In the genomic region with DNA sequence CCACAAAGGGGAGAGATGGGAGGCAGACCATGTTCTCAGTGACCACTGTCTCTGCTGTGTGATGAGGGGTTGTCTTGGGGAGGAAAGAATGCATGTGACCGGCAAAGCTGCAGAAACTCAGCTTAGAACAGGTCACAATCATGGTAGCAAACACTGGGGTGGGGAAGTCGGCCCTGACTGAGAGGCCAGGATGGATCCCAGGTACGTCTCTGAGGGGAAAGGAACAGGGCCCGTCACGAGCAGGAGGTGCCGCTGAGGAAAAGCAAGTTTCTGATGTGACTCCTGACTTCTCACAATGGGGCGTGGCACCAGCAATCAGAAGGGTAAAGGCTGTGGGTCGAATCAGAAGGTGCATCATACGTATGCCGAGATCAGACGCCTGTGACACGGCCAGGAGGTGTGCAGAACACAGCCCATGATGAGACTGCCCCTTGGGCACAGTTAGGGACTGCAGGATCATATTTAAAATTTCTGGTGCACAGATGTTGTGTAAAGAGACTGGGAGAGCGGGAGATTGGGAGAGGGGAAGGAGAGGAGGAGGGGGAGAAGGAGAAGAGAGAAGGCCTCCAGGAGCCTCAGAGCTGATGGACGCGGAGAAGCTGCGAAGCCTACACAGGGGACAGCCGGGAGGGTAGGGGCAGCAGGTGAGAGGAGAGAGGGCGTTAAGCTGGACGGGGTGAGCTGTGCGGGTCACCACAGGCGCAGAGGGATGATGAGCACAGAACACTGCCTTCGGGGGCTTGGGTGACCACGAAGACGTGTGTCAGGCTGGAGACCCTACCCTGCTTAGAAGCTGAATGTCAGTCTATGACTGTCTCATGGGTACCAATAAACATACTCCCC, we compare ENCODE assay signal across 19 cellular contexts. TPM values are rescaled to one million over a fixed set of nuclear protein-coding genes. Genes with fewer than 3 reads are reported as not detected.
A peak's percentile ranks its signal among the peaks of the same experiment; 100 is the strongest.
DNase-seq lines count a peak whose midpoint lies in the region; TF ChIP-seq lines count a peak whose summit lies in the region.
"Had no signal": no experiment of that assay in that cellular context is flagged by ENCODE, and none has a peak within 500 bp of the region (broad histone marks: within the 10 kb centered on the region; RNA-seq: fewer than 3 reads in every experiment).

No MANE protein-coding gene starts in this region.

- peaks cover 25% of the 10 kb centered on the region for H3K27me3 Mint-ChIP-seq in chondrocyte (ENCODE audit: low read depth)

- no peaks in the 10 kb centered on the region for H3K4me1 Mint-ChIP-seq in chondrocyte (ENCODE audit: low read depth)

- TF ChIP-seq POLR2A in testis (IDR thresholded peaks at IDR 0.05): no peak

- H3K36me3 Mint-ChIP-seq in chondrocyte (ENCODE audit: low read depth): no peaks in the 10 kb centered on the region

- no peak overlapping the region for H3K27ac Mint-ChIP-seq in chondrocyte (ENCODE audit: unreplicated experiment)

- H3K4me3 Mint-ChIP-seq in chondrocyte (ENCODE audit: unreplicated experiment): no peak overlapping the region
- H3K4me3 Mint-ChIP-seq: H9 had no signal

- H3K27ac ChIP-seq in testis: no peak overlapping the region
- H3K27ac ChIP-seq: C4-2B, PC-9 had no signal

- no peaks in the 10 kb centered on the region for H3K27me3 ChIP-seq in testis

- H3K36me3 ChIP-seq in testis (ENCODE audit: low read depth, missing control alignments): no peaks in the 10 kb centered on the region

- no peaks in the 10 kb centered on the region for H3K9me3 ChIP-seq in testis

- peak; percentile 26 for DNase-seq in activated CD4-positive, CD25-positive, alpha-beta regulatory T cell treated with anti-CD3 and anti-CD28 coated beads, Interleukin-2, amount 50 U/mL, for 72 hours
- no peak for DNase-seq in activated CD4-positive, CD25-positive, alpha-beta regulatory T cell (lab: John Stamatoyannopoulos, UW)
- peak; percentile 79 for DNase-seq in chondrocyte (ENCODE audit: low spot score)
- DNase-seq in mesenteric fat pad (ENCODE audit: low spot score): peak; percentile 64
- DNase-seq in testis: peak; percentile 10
- DNase-seq in RKO (ENCODE audit: low spot score): no peak
- no peak for DNase-seq in NCI-H2196 (lab: John Stamatoyannopoulos, UW; ENCODE audit: unreplicated experiment)
- DNase-seq in glomerular visceral epithelial cell (ENCODE audit: extremely low spot score): no peak
- DNase-seq: 8988T, Calu3, H9, KG1, NCI-H1092, NCI-H345, NCI-H526 treated with DMSO at 0.1 percent for 48 hours, PC-9 had no signal

- H3K4me3 ChIP-seq in testis: no peak overlapping the region
- H3K4me3 ChIP-seq: GM12878, PC-9 had no signal

- TF ChIP-seq CTCF in chondrocyte (IDR thresholded peaks at IDR 0.05) (no peak), testis (IDR thresholded peaks at IDR 0.05) (no peak)

- intact Hi-C loops in testis (cut with DNase I; ENCODE audit: low total_unique reads): no loop called here

- H3K4me1 ChIP-seq in testis: no peaks in the 10 kb centered on the region

- 86 to 87% methylated on average over 24 of the region's 24 CpGs for WGBS in testis, 2 donors

- H3K9me3 Mint-ChIP-seq in chondrocyte (ENCODE audit: low read depth): no peaks in the 10 kb centered on the region
- H3K9me3 Mint-ChIP-seq: H9 had no signal

RNA-seq across cellular contexts. Expression of a gene that starts 30.7 kb away (rescaled TPM):
- not detected in 3 replicates for total RNA-seq in chondrocyte
- total RNA-seq in mesenteric fat pad: not detected
- total RNA-seq in testis: not detected
- polyA plus RNA-seq in testis (ENCODE audit: insufficient read depth, low read depth, low replicate concordance): not detected
- total RNA-seq: Calu3, GM12878, H9, M059J, PC-9 had no signal
- polyA plus RNA-seq: GM12878 had no signal

RNA-seq across cellular contexts. Expression of a gene that starts 36.7 kb away (rescaled TPM):
- total RNA-seq in chondrocyte: not detected in 3 replicates
- not detected for total RNA-seq in mesenteric fat pad
- not detected for total RNA-seq in testis
- not detected for polyA plus RNA-seq in testis (ENCODE audit: insufficient read depth, low read depth, low replicate concordance)
- total RNA-seq: Calu3, GM12878, H9, M059J, PC-9 had no signal
- polyA plus RNA-seq: GM12878 had no signal

RNA-seq across cellular contexts. Expression of a gene that starts 38.3 kb away (rescaled TPM):
- not detected in 3 replicates for total RNA-seq in chondrocyte
- total RNA-seq in mesenteric fat pad: not detected
- total RNA-seq in testis: not detected
- polyA plus RNA-seq in testis (ENCODE audit: insufficient read depth, low read depth, low replicate concordance): not detected
- total RNA-seq: Calu3, GM12878, H9, M059J, PC-9 had no signal
- polyA plus RNA-seq: GM12878 had no signal

RNA-seq across cellular contexts. Expression of a gene that starts 52.0 kb away (rescaled TPM):
- total RNA-seq in chondrocyte (not detected in 3 replicates), mesenteric fat pad (not detected), testis (not detected)
- not detected for polyA plus RNA-seq in testis (ENCODE audit: insufficient read depth, low read depth, low replicate concordance)
- total RNA-seq: Calu3, GM12878, H9, M059J, PC-9 had no signal
- polyA plus RNA-seq: GM12878 had no signal

Comparison
In these comparisons a context has a peak if more than half of its experiments do, and no peak if none do; other contexts are left out.
1. DNase-seq: peak in activated CD4-positive, CD25-positive, alpha-beta regulatory T cell treated with anti-CD3 and anti-CD28 coated beads, Interleukin-2, amount 50 U/mL, for 72 hours (single experiment), chondrocyte (single experiment), mesenteric fat pad (single experiment) and testis (single experiment); none in activated CD4-positive, CD25-positive, alpha-beta regulatory T cell (0 of 4), RKO (single experiment), NCI-H2196 (single experiment) and glomerular visceral epithelial cell (single experiment).